Comparison of ENCODE assay signal across 10 cellular contexts in genomic region chr12:21655594-21655993, GRCh38. TPM values are rescaled to one million over a fixed set of nuclear protein-coding genes. Genes with fewer than 3 reads are reported as not detected.
DNase-seq lines count a peak whose midpoint lies in the region; ATAC-seq and TF ChIP-seq lines count a peak whose summit lies in the region.
"Had no signal": no experiment of that assay in that cellular context is flagged by ENCODE, and none has a peak within 500 bp of the region (broad histone marks: within the 10 kb centered on the region; RNA-seq: fewer than 3 reads in every experiment).

No MANE protein-coding gene starts in this region.

- POLR2A ChIA-PET in WTC11 (lab: Charles Lee): no interaction called here

- H3K36me3 Mint-ChIP-seq in activated naive CD4-positive, alpha-beta T cell treated with anti-CD3 and anti-CD28 coated beads, Interleukin-2, amount 50 U/mL, for 24 hours: peaks cover 38% of the 10 kb centered on the region
- H3K36me3 Mint-ChIP-seq in WTC11: peaks cover 59% of the 10 kb centered on the region

- H3K4me3 Mint-ChIP-seq in activated naive CD4-positive, alpha-beta T cell treated with anti-CD3 and anti-CD28 coated beads, Interleukin-2, amount 50 U/mL, for 24 hours: peak overlapping the region; percentile 92
- peak overlapping the region; percentile 97 for H3K4me3 Mint-ChIP-seq in WTC11

- H3K9ac ChIP-seq in subcutaneous abdominal adipose tissue (ENCODE audit: low read length in 5 of 5): peak overlapping the region in 2 of 5 donors; percentile 21 to 91

- H3K36me3 ChIP-seq in subcutaneous abdominal adipose tissue (ENCODE audit: control insufficient read depth in 5 of 5, insufficient read depth in 5 of 5, low read length in 5 of 5): peaks cover 21 to 31% (median 29%) of the 10 kb centered on the region in 5 donors

- H3K9me3 ChIP-seq in subcutaneous abdominal adipose tissue (ENCODE audit: control insufficient read depth in 5 of 5, low read length in 5 of 5): no peaks in the 10 kb centered on the region

- no peaks in the 10 kb centered on the region for H3K27me3 ChIP-seq in subcutaneous abdominal adipose tissue (ENCODE audit: control insufficient read depth in 5 of 5, insufficient read depth in 4 of 5, low read length in 5 of 5)

- TF ChIP-seq CTCF in WTC11 (IDR thresholded peaks at IDR 0.05) (no peak), foreskin fibroblast (IDR thresholded peaks at IDR 0.05; ENCODE audit: low read depth, low read length) (no peak)

- H3K9me3 Mint-ChIP-seq in activated naive CD4-positive, alpha-beta T cell treated with anti-CD3 and anti-CD28 coated beads, Interleukin-2, amount 50 U/mL, for 24 hours: no peaks in the 10 kb centered on the region
- peaks cover 3% of the 10 kb centered on the region; the same call in 1 of the 2 replicates for H3K9me3 Mint-ChIP-seq in WTC11

- no peak for ATAC-seq in WTC11

- CTCF ChIA-PET in WTC11 (lab: Charles Lee): no interaction called here

- H3K27ac ChIP-seq in subcutaneous abdominal adipose tissue (ENCODE audit: low read depth, low read length): peak overlapping the region; percentile 92
- H3K27ac ChIP-seq: C4-2B had no signal

- H3K4me1 ChIP-seq in subcutaneous abdominal adipose tissue (ENCODE audit: control insufficient read depth in 5 of 5, insufficient read depth in 5 of 5, low read length in 5 of 5): peaks cover 2 to 50% (median 23%) of the 10 kb centered on the region in 5 donors

- H3K27ac Mint-ChIP-seq in activated naive CD4-positive, alpha-beta T cell treated with anti-CD3 and anti-CD28 coated beads, Interleukin-2, amount 50 U/mL, for 24 hours: peak overlapping the region; percentile 47
- no peak overlapping the region for H3K27ac Mint-ChIP-seq in WTC11

- no peaks in the 10 kb centered on the region for H3K27me3 Mint-ChIP-seq in activated naive CD4-positive, alpha-beta T cell treated with anti-CD3 and anti-CD28 coated beads, Interleukin-2, amount 50 U/mL, for 24 hours
- H3K27me3 Mint-ChIP-seq in WTC11 (ENCODE audit: low read depth): no peaks in the 10 kb centered on the region

- peaks cover 77% of the 10 kb centered on the region for H3K4me1 Mint-ChIP-seq in activated naive CD4-positive, alpha-beta T cell treated with anti-CD3 and anti-CD28 coated beads, Interleukin-2, amount 50 U/mL, for 24 hours
- H3K4me1 Mint-ChIP-seq in WTC11: peaks cover 54% of the 10 kb centered on the region

- peak overlapping the region; percentile 72 to 88 for H3K4me3 ChIP-seq in foreskin fibroblast (ENCODE audit: low read depth in 1 of 2, low read length in 2 of 2)
- H3K4me3 ChIP-seq in subcutaneous abdominal adipose tissue (ENCODE audit: low read depth in 1 of 5, low read length in 5 of 5): peak overlapping the region in 3 of 5 donors; percentile 91 to 98 (median 93)

- no peak for DNase-seq in activated naive CD4-positive, alpha-beta T cell treated with Interleukin-2 at 50 U/mL for 16 hours
- no peak for DNase-seq in WTC11 (ENCODE audit: low spot score)
- no peak for DNase-seq in foreskin fibroblast
- DNase-seq in RPMI8226: no peak
- DNase-seq in cerebellum (ENCODE audit: low spot score): no peak
- DNase-seq in superior temporal gyrus (ENCODE audit: extremely low spot score): no peak
- DNase-seq: activated effector memory CD4-positive, alpha-beta T cell treated with Interleukin-2 at 50 U/mL for 16 hours had no signal

TF ChIP-seq in WTC11, 78 proteins besides CTCF, POLR2A, EP300 and RAD21:
- no peak for TF ChIP-seq ATF2 (CRISPR knock-in tag; IDR thresholded peaks at IDR 0.05; ENCODE audit: borderline replicate concordance, low read depth)
- TF ChIP-seq, protein P1, sequence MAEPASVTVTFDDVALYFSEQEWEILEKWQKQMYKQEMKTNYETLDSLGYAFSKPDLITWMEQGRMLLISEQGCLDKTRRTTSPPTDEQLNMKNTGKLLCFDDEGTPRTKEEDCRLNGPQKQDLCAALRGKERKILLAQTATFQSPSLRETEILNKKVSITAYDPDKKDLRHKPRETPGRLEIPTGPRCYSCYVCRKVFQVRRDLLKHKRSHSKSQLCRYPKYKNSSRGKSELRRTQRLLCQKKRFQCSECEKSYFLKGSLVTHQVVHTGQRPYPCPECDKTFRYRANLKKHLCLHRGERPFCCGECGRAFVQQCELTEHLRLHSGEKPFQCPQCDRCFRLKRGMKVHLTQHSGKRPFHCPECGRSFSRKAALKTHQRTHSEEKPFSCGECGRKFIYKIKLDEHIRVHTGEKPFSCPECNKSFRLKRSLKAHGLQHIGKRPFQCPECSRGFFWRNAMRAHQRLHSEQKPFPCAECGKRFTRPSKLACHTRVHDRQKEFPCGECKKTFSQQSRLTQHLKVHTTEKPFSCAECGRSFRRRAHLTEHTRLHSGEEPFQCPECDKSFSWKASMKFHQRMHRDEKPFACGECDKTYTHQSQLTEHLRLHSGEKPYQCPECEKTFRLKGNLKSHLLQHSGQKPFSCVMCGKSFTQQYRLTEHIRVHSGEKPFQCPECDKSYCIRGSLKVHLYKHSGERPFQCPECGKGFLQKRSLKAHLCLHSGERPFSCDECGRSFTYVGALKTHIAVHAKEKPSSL (CRISPR knock-in tag; conservative IDR thresholded peaks at IDR 0.05): 0 out of 2 replicates have a peak, but pooled peaks have one; percentile 17

RNA-seq across cellular contexts. Expression of gene LDHB, which starts 2.0 kb away (rescaled TPM):
- total RNA-seq in WTC11 (2021) (1,504 to 1,616 TPM (median 1,559 TPM) in 3 replicates), cerebellum (251 TPM)

RNA-seq across cellular contexts. Expression of gene GYS2, which starts 50.9 kb away (rescaled TPM):
- not detected in 3 replicates for total RNA-seq in WTC11 (2021)
- total RNA-seq in cerebellum: not detected
